ENCODE assay signal across 17 cellular contexts in genomic region chr13:97237388-97237787, GRCh38. TPM values are rescaled to one million over a fixed set of nuclear protein-coding genes. Genes with fewer than 3 reads are reported as not detected.
DNase-seq lines count a peak whose midpoint lies in the region; ATAC-seq and TF ChIP-seq lines count a peak whose summit lies in the region.
"Had no signal": no experiment of that assay in that cellular context is flagged by ENCODE, and none has a peak within 500 bp of the region (broad histone marks: within the 10 kb centered on the region; RNA-seq: fewer than 3 reads in every experiment).

No MANE protein-coding gene starts in this region.

- H3K4me1 ChIP-seq in breast epithelium (peaks cover 12 to 26% of the 10 kb centered on the region in 2 donors), mammary epithelial cell (ENCODE audit: insufficient read depth, low read length) (peaks cover 8% of the 10 kb centered on the region), esophagus muscularis mucosa (peaks cover 89 to 100% (median 98%) of the 10 kb centered on the region in 4 donors), stomach smooth muscle (ENCODE audit: control insufficient read depth, insufficient read depth, low read length) (peaks cover 69% of the 10 kb centered on the region)
- H3K4me1 ChIP-seq: SJCRH30 had no signal

- CTCF ChIA-PET in mammary epithelial cell (lab: Charles Lee; ENCODE audit: low non-redundant PET), result no interaction called here

- H3K9me3 ChIP-seq in breast epithelium, result no peaks in the 10 kb centered on the region
- no peaks in the 10 kb centered on the region for H3K9me3 ChIP-seq in mammary epithelial cell (replicated peaks; ENCODE audit: insufficient read depth, low read length)
- H3K9me3 ChIP-seq in T-helper 17 cell (ENCODE audit: control insufficient read depth, low read length, poor library complexity, severe bottlenecking), result no peaks in the 10 kb centered on the region
- H3K9me3 ChIP-seq in esophagus muscularis mucosa, result no peaks in the 10 kb centered on the region
- no peaks in the 10 kb centered on the region for H3K9me3 ChIP-seq in stomach smooth muscle (ENCODE audit: control insufficient read depth in 2 of 2, low read length in 2 of 2)
- H3K9me3 ChIP-seq: MG63, SJCRH30 had no signal

- dilution Hi-C loops in mammary epithelial cell (cut with HindIII; ENCODE audit: low sequenced_read_pairs), result loop anchor here (5.0 kb wide), 2 partner anchors 55 to 60 kb away; no protein-coding TSS in a partner anchor

- in situ Hi-C loops in mammary epithelial cell (cut with MboI; ENCODE audit: low sequenced_read_pairs in 2 of 2), result no loop called here

- H3K27me3 Mint-ChIP-seq in T-helper 17 cell, result no peaks in the 10 kb centered on the region
- H3K27me3 Mint-ChIP-seq in progenitor cell of endocrine pancreas, result no peaks in the 10 kb centered on the region
- H3K27me3 Mint-ChIP-seq: B cell had no signal

- TF ChIP-seq POLR2A in breast epithelium (IDR thresholded peaks at IDR 0.05) (no peak), esophagus muscularis mucosa (IDR thresholded peaks at IDR 0.05; ENCODE audit: low read depth) (no peak)

- DNase-seq in breast epithelium (ENCODE audit: low spot score in 2 of 2) (no peak), mammary epithelial cell (no peak), T-helper 17 cell (no peak), esophagus muscularis mucosa (ENCODE audit: extremely low spot score) (no peak), amniotic stem cell (lab: John Stamatoyannopoulos, UW) (no peak), progenitor cell of endocrine pancreas (ENCODE audit: low spot score, unreplicated experiment) (no peak)
- DNase-seq: 8988T, DMS79, MG63, NCI-H1417, NCI-H1694 treated with DMSO at 0.1 percent for 48 hours, PC-9, SJCRH30 had no signal

- no peak overlapping the region for H3K4me2 ChIP-seq in mammary epithelial cell (ENCODE audit: insufficient read depth, low read depth, low read length)
- H3K4me2 ChIP-seq: PC-9 had no signal

- peaks cover 73% of the 10 kb centered on the region for H3K4me1 Mint-ChIP-seq in T-helper 17 cell
- H3K4me1 Mint-ChIP-seq in progenitor cell of endocrine pancreas (ENCODE audit: low read depth), result peaks cover 54% of the 10 kb centered on the region

- H3K27ac ChIP-seq in breast epithelium (peak overlapping the region; percentile 52 to 73), mammary epithelial cell (ENCODE audit: insufficient read depth, low read depth, low read length) (no peak overlapping the region), esophagus muscularis mucosa (replicated peaks in 1 of 4) (peak overlapping the region; percentile 61 to 79 (median 76)), stomach smooth muscle (ENCODE audit: low read length) (peak overlapping the region; percentile 74)
- H3K27ac ChIP-seq: PC-9, SJCRH30 had no signal

- ATAC-seq in T-helper 17 cell (no peak), GM21515 (IDR thresholded peaks at IDR 0.05; ENCODE audit: unreplicated experiment) (no peak)

- H3K36me3 ChIP-seq in breast epithelium, result no peaks in the 10 kb centered on the region
- no peaks in the 10 kb centered on the region for H3K36me3 ChIP-seq in mammary epithelial cell (ENCODE audit: insufficient read depth, low read length)
- no peaks in the 10 kb centered on the region for H3K36me3 ChIP-seq in esophagus muscularis mucosa
- H3K36me3 ChIP-seq in stomach smooth muscle (ENCODE audit: control insufficient read depth in 2 of 2, insufficient read depth in 2 of 2, low read length in 2 of 2), result peaks cover 0 to 2% of the 10 kb centered on the region in 2 donors

- peaks cover 92% of the 10 kb centered on the region for H3K79me2 ChIP-seq in mammary epithelial cell (ENCODE audit: insufficient read depth, low read length)

- no peak overlapping the region for H3K4me3 ChIP-seq in breast epithelium
- no peak overlapping the region for H3K4me3 ChIP-seq in mammary epithelial cell (replicated peaks in 1 of 3; ENCODE audit: insufficient read depth in 1 of 3, low read depth in 2 of 3, low read length in 3 of 3)
- H3K4me3 ChIP-seq in esophagus muscularis mucosa, result no peak overlapping the region
- H3K4me3 ChIP-seq in stomach smooth muscle (ENCODE audit: low read length in 2 of 2), result no peak overlapping the region
- H3K4me3 ChIP-seq: MG63, PC-9, SJCRH30 had no signal

- H3K9ac ChIP-seq in mammary epithelial cell (ENCODE audit: insufficient read depth, low read length), result no peak overlapping the region
- H3K9ac ChIP-seq in stomach smooth muscle (ENCODE audit: low read length in 2 of 2), result no peak overlapping the region

- TF ChIP-seq EP300 in esophagus muscularis mucosa (IDR thresholded peaks at IDR 0.05), result no peak

- 83% methylated on average over 1 of the region's 1 CpG for WGBS in mammary epithelial cell (ENCODE audit: low coverage, missing lambda C conversion rate)
- 77% methylated on average over 1 of the region's 1 CpG for WGBS in esophagus muscularis mucosa

- H3K27me3 ChIP-seq in breast epithelium, result no peaks in the 10 kb centered on the region
- H3K27me3 ChIP-seq in mammary epithelial cell (ENCODE audit: insufficient read depth, low read length), result no peaks in the 10 kb centered on the region
- H3K27me3 ChIP-seq in esophagus muscularis mucosa, result no peaks in the 10 kb centered on the region
- H3K27me3 ChIP-seq in stomach smooth muscle (ENCODE audit: control insufficient read depth in 1 of 2, insufficient read depth in 2 of 2, low read length in 2 of 2), result no peaks in the 10 kb centered on the region
- H3K27me3 ChIP-seq: MG63, SJCRH30 had no signal

- intact Hi-C loops in breast epithelium (cut with DNase I; ENCODE audit: low total_unique reads), result no loop called here
- intact Hi-C loops in mammary epithelial cell (cut with micrococcal nuclease), result no loop called here
- intact Hi-C loops in esophagus muscularis mucosa (cut with DNase I), result no loop called here

- no peak for TF ChIP-seq CTCF in breast epithelium (IDR thresholded peaks at IDR 0.05)
- TF ChIP-seq CTCF in mammary epithelial cell (conservative IDR thresholded peaks at IDR 0.05 in 1 of 2, IDR thresholded peaks at IDR 0.05 in 1 of 2; ENCODE audit: extremely low read depth in 1 of 2, insufficient read depth in 1 of 2, low read depth in 1 of 2, low read length in 2 of 2), result no peak
- TF ChIP-seq CTCF in esophagus muscularis mucosa (IDR thresholded peaks at IDR 0.05), result no peak
- TF ChIP-seq CTCF in progenitor cell of endocrine pancreas (IDR thresholded peaks at IDR 0.05; ENCODE audit: unreplicated experiment), result no peak

- no peak overlapping the region for H2AFZ ChIP-seq in mammary epithelial cell (ENCODE audit: low read depth, low read length)
- H2AFZ ChIP-seq: PC-9 had no signal

- H3K4me3 Mint-ChIP-seq in T-helper 17 cell (no peak overlapping the region), progenitor cell of endocrine pancreas (ENCODE audit: low read depth) (no peak overlapping the region)
- H3K4me3 Mint-ChIP-seq: B cell, CD14-positive monocyte had no signal

- peak overlapping the region; percentile 24 for H3K27ac Mint-ChIP-seq in T-helper 17 cell
- no peak overlapping the region for H3K27ac Mint-ChIP-seq in progenitor cell of endocrine pancreas
- H3K27ac Mint-ChIP-seq: B cell, CD14-positive monocyte had no signal

- BruUV-seq in mammary epithelial cell (replicated peaks; lab: Mats Ljungman, UMichigan), result no TSS peak

- peaks cover 3% of the 10 kb centered on the region for H3K36me3 Mint-ChIP-seq in T-helper 17 cell (ENCODE audit: low read depth)
- peaks cover 13% of the 10 kb centered on the region for H3K36me3 Mint-ChIP-seq in progenitor cell of endocrine pancreas (ENCODE audit: insufficient read depth)

- H3K9me3 Mint-ChIP-seq in progenitor cell of endocrine pancreas (ENCODE audit: low read depth), result no peaks in the 10 kb centered on the region

- no peaks in the 10 kb centered on the region for H4K20me1 ChIP-seq in mammary epithelial cell (ENCODE audit: insufficient read depth, low read length)

RNA-seq across cellular contexts. Expression of gene MBNL2, which starts 15.3 kb away (rescaled TPM):
- total RNA-seq in breast epithelium (100 to 1,000 TPM in 2 of 3 donors, 10 to 100 TPM in 1; 68.5 to 131 (median 120) TPM), mammary epithelial cell (100 to 1,000 TPM in 1 of 2 donors, 10 to 100 TPM in 1; 37.5 to 125 TPM), T-helper 17 cell (10 to 100 TPM; 36.1 to 40.2 TPM), esophagus muscularis mucosa (100 to 1,000 TPM in 2 of 4 donors, 10 to 100 TPM in 2; 92.8 to 132 (median 101) TPM), progenitor cell of endocrine pancreas (51.3 and 51.4 TPM in 2 replicates)
- polyA plus RNA-seq in mammary epithelial cell, result 20.0 TPM
- polyA minus RNA-seq in mammary epithelial cell, result 33.9 TPM
